In the genomic region with DNA sequence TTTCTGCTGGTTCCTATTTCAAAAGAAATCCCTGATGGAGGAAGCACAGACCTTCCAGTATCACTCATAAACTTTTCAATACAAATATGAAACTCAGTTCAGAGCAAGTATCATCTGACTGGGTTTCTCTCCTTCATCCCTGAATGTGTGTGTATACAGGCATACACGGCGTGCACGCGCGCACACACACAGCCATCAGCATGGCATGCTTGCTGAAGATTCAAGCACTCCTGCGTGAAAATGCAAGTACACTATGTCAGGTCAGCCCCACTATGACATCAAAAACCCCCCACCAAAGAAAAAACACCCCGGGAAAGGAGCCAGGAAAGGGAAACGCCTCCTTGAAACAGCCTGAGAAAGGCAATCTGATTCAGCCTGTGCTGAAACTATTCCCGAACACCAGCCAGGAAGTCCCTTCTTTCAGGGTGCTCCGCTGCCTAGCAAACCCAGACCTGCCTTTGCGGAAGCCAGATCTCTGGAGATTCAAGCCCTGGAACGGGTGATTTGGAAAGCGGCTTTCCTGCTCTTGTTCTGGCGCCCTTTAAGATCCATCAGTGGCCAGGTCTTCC, we compare ENCODE assay signal across 8 cellular contexts. TPM values are rescaled to one million over a fixed set of nuclear protein-coding genes. Genes with fewer than 3 reads are reported as not detected.
DNase-seq lines count a peak whose midpoint lies in the region; ATAC-seq and TF ChIP-seq lines count a peak whose summit lies in the region.

No MANE protein-coding gene starts in this region.

- H3K4me1 ChIP-seq in HUES48 (ENCODE audit: control insufficient read depth, insufficient read depth, low read length) = peaks cover 15% of the 10 kb centered on the region

- no peaks in the 10 kb centered on the region for H3K9me3 Mint-ChIP-seq in progenitor cell of endocrine pancreas (ENCODE audit: low read depth)

- no peak overlapping the region for H3K4me3 Mint-ChIP-seq in progenitor cell of endocrine pancreas (ENCODE audit: low read depth)

- H3K27ac ChIP-seq in HUES48 (ENCODE audit: low read depth, low read length) = peak overlapping the region; percentile 78
- H3K27ac ChIP-seq in brain microvascular endothelial cell = peak overlapping the region; percentile 33

- peaks cover 2% of the 10 kb centered on the region for H3K4me1 Mint-ChIP-seq in progenitor cell of endocrine pancreas (ENCODE audit: low read depth)

- TF ChIP-seq CTCF in AG09309 (IDR thresholded peaks at IDR 0.05; ENCODE audit: control insufficient read depth, insufficient read depth, low read depth, low read length, missing control alignments) (no peak), brain microvascular endothelial cell (IDR thresholded peaks at IDR 0.05; ENCODE audit: low read depth, low read length, missing control alignments) (no peak), progenitor cell of endocrine pancreas (IDR thresholded peaks at IDR 0.05; ENCODE audit: unreplicated experiment) (no peak)

- H3K27me3 Mint-ChIP-seq in progenitor cell of endocrine pancreas = no peaks in the 10 kb centered on the region

- ATAC-seq in GM18861 (IDR thresholded peaks at IDR 0.05; ENCODE audit: unreplicated experiment) = peak; percentile 25
- no peak for ATAC-seq in activated CD4-positive, CD25-positive, alpha-beta regulatory T cell treated with anti-CD3 and anti-CD28 coated beads, Interleukin-2, amount 50 U/mL, for 24 hours

- H3K9ac ChIP-seq in HUES48 (ENCODE audit: low read depth, low read length) = peak overlapping the region; percentile 68

- H3K9me3 ChIP-seq in HUES48 (ENCODE audit: control insufficient read depth, insufficient read depth, low read length) = no peaks in the 10 kb centered on the region

- no peaks in the 10 kb centered on the region for H3K27me3 ChIP-seq in HUES48 (ENCODE audit: control insufficient read depth, insufficient read depth, low read length)
- H3K27me3 ChIP-seq in brain microvascular endothelial cell (replicated peaks) = no peaks in the 10 kb centered on the region

- H3K4me3 ChIP-seq in AG09309 (ENCODE audit: control insufficient read depth, low read depth, low read length) (peak overlapping the region; percentile 47), HUES48 (ENCODE audit: low read depth, low read length) (peak overlapping the region; percentile 77), brain microvascular endothelial cell (ENCODE audit: low read depth, low read length) (peak overlapping the region; percentile 64)

- in situ Hi-C loops in brain microvascular endothelial cell (cut with HindIII; ENCODE audit: low pct_ligation_motif_present, low sequenced_read_pairs) = no loop called here

- no peaks in the 10 kb centered on the region for H3K36me3 ChIP-seq in HUES48 (ENCODE audit: control insufficient read depth, insufficient read depth, low read length)
- no peaks in the 10 kb centered on the region for H3K36me3 ChIP-seq in brain microvascular endothelial cell (replicated peaks)

- DNase-seq in AG09309 (ENCODE audit: low read depth) (no peak), brain microvascular endothelial cell (peak; percentile 36), inferior parietal cortex (ENCODE audit: extremely low spot score) (peak; percentile 22), progenitor cell of endocrine pancreas (ENCODE audit: low spot score, unreplicated experiment) (no peak)
- peak; percentile 28 for DNase-seq in stimulated activated CD8-positive, alpha-beta memory T cell treated with anti-CD3 and anti-CD28 coated beads, Interleukin-4, amount 100 ng/mL, for 48 hours

- H3K36me3 Mint-ChIP-seq in progenitor cell of endocrine pancreas (ENCODE audit: insufficient read depth) = no peaks in the 10 kb centered on the region

- no peak overlapping the region for H3K27ac Mint-ChIP-seq in progenitor cell of endocrine pancreas

RNA-seq across cellular contexts. Expression of a gene that starts 0.8 kb away (rescaled TPM):
- total RNA-seq in progenitor cell of endocrine pancreas = 32.1 and 34.7 TPM in 2 replicates

RNA-seq across cellular contexts. Expression of a gene that starts 19.1 kb away (rescaled TPM):
- total RNA-seq in progenitor cell of endocrine pancreas = 81.0 and 82.6 TPM in 2 replicates

Comparison
In these comparisons a context has a peak if more than half of its experiments do, and no peak if none do; other contexts are left out.
1. DNase-seq: peak in brain microvascular endothelial cell (single experiment), inferior parietal cortex (single experiment) and stimulated activated CD8-positive, alpha-beta memory T cell treated with anti-CD3 and anti-CD28 coated beads, Interleukin-4, amount 100 ng/mL, for 48 hours (single experiment); none in AG09309 (single experiment) and progenitor cell of endocrine pancreas (single experiment).
2. Peak in every context shown above with its lines, with median percentiles within 50 percentile points of each other: H3K4me3 ChIP-seq.